ENCODE assay signal across 24 cellular contexts in the genomic region with DNA sequence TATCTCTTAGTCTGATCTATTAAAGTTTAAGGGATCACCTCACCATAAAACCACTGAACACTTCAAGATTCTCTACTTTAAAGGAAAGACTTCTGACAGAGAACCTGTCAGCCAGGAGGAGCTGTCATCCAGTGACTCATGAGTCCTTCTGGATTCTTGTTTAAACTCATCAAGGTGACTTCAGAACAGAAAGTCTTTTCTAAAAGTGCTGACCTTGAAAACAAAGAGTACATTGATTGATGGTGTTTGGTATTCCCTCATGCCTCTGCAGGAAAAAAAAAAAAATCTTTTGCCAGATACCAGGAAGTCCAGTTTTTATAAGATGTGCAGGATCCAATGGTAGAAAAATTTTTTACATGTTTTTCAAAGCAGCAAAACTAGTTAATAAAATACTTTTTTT. TPM values are rescaled to one million over a fixed set of nuclear protein-coding genes. Genes with fewer than 3 reads are reported as not detected.
A peak's percentile ranks its signal among the peaks of the same experiment; 100 is the strongest.
DNase-seq lines count a peak whose midpoint lies in the region; ATAC-seq, FAIRE-seq and TF ChIP-seq lines count a peak whose summit lies in the region.
"Had no signal": no experiment of that assay in that cellular context is flagged by ENCODE, and none has a peak within 500 bp of the region (broad histone marks: within the 10 kb centered on the region; RNA-seq: fewer than 3 reads in every experiment).

No MANE protein-coding gene starts in this region.

- TF ChIP-seq CTCF in RWPE2 (IDR thresholded peaks at IDR 0.05; ENCODE audit: poor library complexity, severe bottlenecking): no peak
- TF ChIP-seq CTCF in pancreas (IDR thresholded peaks at IDR 0.05): no peak

- DNase-seq in COLO829 (ENCODE audit: low spot score) (peak; percentile 88), RWPE2 (ENCODE audit: low spot score) (no peak), pancreas (no peak)
- no peak for DNase-seq in activated CD4-positive, alpha-beta T cell treated with anti-CD3 and anti-CD28 coated beads, Interleukin-2, amount 50 U/mL, for 1 hour
- DNase-seq: ACHN; activated CD4-positive, alpha-beta memory T cell treated with anti-CD3 and anti-CD28 coated beads for 36 hours; activated naive CD4-positive, alpha-beta T cell; activated T-cell treated with anti-CD3 and anti-CD28 coated beads for 4 hours; amygdala; DMS79 treated with DMSO at 0.1 percent for 48 hours; effector CD8-positive, alpha-beta T cell; heart left ventricle; immature natural killer cell; Kasumi-1; naive thymus-derived CD8-positive, alpha-beta T cell; NCI-H1105; NCI-H2081; NCI-H524; Right ventricle myocardium superior had no signal

- intact Hi-C loops in pancreas (cut with DNase I): no loop called here

- H3K4me3 ChIP-seq in RWPE2 (ENCODE audit: severe bottlenecking) (no peak overlapping the region), esophagus (ENCODE audit: low read depth in 1 of 2, low read length in 2 of 2) (no peak overlapping the region), pancreas (no peak overlapping the region)
- H3K4me3 ChIP-seq: heart left ventricle had no signal

- H3K36me3 ChIP-seq in RWPE2 (ENCODE audit: low read depth): peaks cover 15% of the 10 kb centered on the region
- no peaks in the 10 kb centered on the region for H3K36me3 ChIP-seq in esophagus (ENCODE audit: control insufficient read depth in 2 of 2, insufficient read depth in 2 of 2, low read length in 1 of 2)
- H3K36me3 ChIP-seq in pancreas: no peaks in the 10 kb centered on the region
- H3K36me3 ChIP-seq: heart left ventricle had no signal

- FAIRE-seq in pancreas (lab: Jason Lieb, UNC): no peak

- H3K27me3 ChIP-seq in RWPE2 (ENCODE audit: insufficient read depth, poor library complexity, severe bottlenecking) (no peaks in the 10 kb centered on the region), esophagus (ENCODE audit: control insufficient read depth in 1 of 2, insufficient read depth in 2 of 2, low read length in 2 of 2) (no peaks in the 10 kb centered on the region), pancreas (no peaks in the 10 kb centered on the region)
- H3K27me3 ChIP-seq: heart left ventricle had no signal

- H3K9me3 ChIP-seq in RWPE2 (ENCODE audit: severe bottlenecking) (no peaks in the 10 kb centered on the region), esophagus (ENCODE audit: control insufficient read depth in 2 of 2, insufficient read depth in 1 of 2, low read depth in 1 of 2, low read length in 1 of 2) (no peaks in the 10 kb centered on the region), pancreas (no peaks in the 10 kb centered on the region)

- H3K4me1 ChIP-seq in RWPE2 (ENCODE audit: insufficient read depth, poor library complexity, severe bottlenecking) (peaks cover 59% of the 10 kb centered on the region), esophagus (ENCODE audit: control insufficient read depth in 2 of 2, insufficient read depth in 2 of 2, low read length in 1 of 2) (peaks cover 0 to 6% of the 10 kb centered on the region in 2 donors), pancreas (peaks cover 0 to 11% (median 8%) of the 10 kb centered on the region in 3 donors)

- peak overlapping the region; percentile 93 for H3K27ac ChIP-seq in RWPE2 (ENCODE audit: poor library complexity, severe bottlenecking)
- peak overlapping the region; percentile 80 to 85 for H3K27ac ChIP-seq in esophagus (ENCODE audit: low read depth in 2 of 2, low read length in 1 of 2)
- H3K27ac ChIP-seq in pancreas: peak overlapping the region in 2 of 4 donors; percentile 34 to 39
- H3K27ac ChIP-seq: heart left ventricle had no signal

- ATAC-seq in RWPE2 (ENCODE audit: low read depth) (peak; percentile 26; the same call in 2 of the 3 replicates), pancreas (peak; percentile 56 to 66 (median 58)), HG02623 (IDR thresholded peaks at IDR 0.05; ENCODE audit: unreplicated experiment) (no peak), HG02610 (IDR thresholded peaks at IDR 0.05; ENCODE audit: unreplicated experiment) (no peak), HG02852 (IDR thresholded peaks at IDR 0.05; ENCODE audit: unreplicated experiment) (no peak)
- ATAC-seq: naive thymus-derived CD8-positive, alpha-beta T cell had no signal

RNA-seq across cellular contexts. Expression of a gene that starts 12.3 kb away (rescaled TPM):
- polyA plus RNA-seq in esophagus (1 to 10 TPM; 3.2 to 5.8 TPM), pancreas (10 to 100 TPM in 1 of 2 donors, 1 to 10 TPM in 1; 7.6 to 15.8 TPM)
- 10 to 100 TPM; 23.2 to 62.1 (median 26.5) TPM for total RNA-seq in pancreas
- polyA plus RNA-seq: CD14-positive monocyte, immature natural killer cell had no signal

Comparison
In these comparisons a context has a peak if more than half of its experiments do, and no peak if none do; other contexts are left out.
1. ATAC-seq: peak in RWPE2 (single experiment) and pancreas (4 of 4); none in HG02623 (single experiment), HG02610 (single experiment) and HG02852 (single experiment).